8 cellular contexts compared by ENCODE assay signal in genomic region chr19:14496029-14496848, GRCh38. TPM values are rescaled to one million over a fixed set of nuclear protein-coding genes. Genes with fewer than 3 reads are reported as not detected.
A peak's percentile ranks its signal among the peaks of the same experiment; 100 is the strongest.
DNase-seq lines count a peak whose midpoint lies in the region; ATAC-seq, FAIRE-seq and TF ChIP-seq lines count a peak whose summit lies in the region.

TSS of gene GIPC1 (minus strand) at chr19:14496127. CDS start at chr19:14482976, 13,151 bp downstream.

- 19% methylated on average over 37 of the region's 71 CpGs; no CpG with 5 or more reads in 1 of the 2 experiments for WGBS in H1 (ENCODE audit: extremely low coverage in 1 of 2, insufficient coverage in 1 of 2, insufficient read length in 1 of 2, insufficient replicate concordance in 2 of 2, low coverage in 1 of 2, low lambda C conversion rate in 2 of 2, missing lambda C conversion rate in 1 of 2), 2 experiments

- no peak within 1 kb of the TSS; the same call in 1 of the 2 replicates for H2BK5ac ChIP-seq in H1 (ENCODE audit: low read depth, low read length)

- H3K79me2 ChIP-seq in H1 (ENCODE audit: control insufficient read depth in 1 of 2, insufficient read depth in 2 of 2, low read length in 2 of 2) = peaks cover 0 to 11% of the 10 kb centered on the region in 2 experiments; a peak in 2 of 4 replicates

- H3K9me3 ChIP-seq in H1 (ENCODE audit: insufficient read depth in 2 of 2, low read depth in 1 of 2, low read length in 1 of 2) = no peaks in the 10 kb centered on the region

- no peaks in the 10 kb centered on the region for H3K27me3 ChIP-seq in H1 (replicated peaks in 1 of 4; ENCODE audit: control insufficient read depth in 3 of 4, extremely low read depth in 1 of 4, insufficient read depth in 3 of 4, low read length in 3 of 4)

- peak within 1 kb of the TSS; percentile 78 for H3K4me3 Mint-ChIP-seq in activated CD8-positive, alpha-beta memory T cell treated with anti-CD3 and anti-CD28 coated beads, Interleukin-2, amount 10 ng/mL, durations not matched to agents 7 days and 5 days

- H3K9ac ChIP-seq in H1 (replicated peaks in 1 of 4; ENCODE audit: extremely low read depth in 1 of 4, low read depth in 3 of 4, low read length in 3 of 4) = peak within 1 kb of the TSS; percentile 22 to 46 (median 38); a peak in 5 of 7 replicates

- peaks cover 7% of the 10 kb centered on the region; the same call in 1 of the 2 replicates for H3K23me2 ChIP-seq in H1 (ENCODE audit: low read depth, low read length)

- no peaks in the 10 kb centered on the region for H3K9me3 Mint-ChIP-seq in activated CD8-positive, alpha-beta memory T cell treated with anti-CD3 and anti-CD28 coated beads, Interleukin-2, amount 10 ng/mL, durations not matched to agents 7 days and 5 days (ENCODE audit: low read depth)

- peak within 1 kb of the TSS; percentile 42 for H4K91ac ChIP-seq in H1 (replicated peaks; ENCODE audit: insufficient read length, low read length)

- H3K4ac ChIP-seq in H1 (replicated peaks; ENCODE audit: insufficient read length, low read depth, low read length) = no peak within 1 kb of the TSS

- peak within 1 kb of the TSS; percentile 1; the same call in 1 of the 2 replicates for H2AK5ac ChIP-seq in H1 (ENCODE audit: low read depth, low read length)

- no peak within 1 kb of the TSS for H3K14ac ChIP-seq in H1 (ENCODE audit: insufficient read length)

- H3K23ac ChIP-seq in H1 (ENCODE audit: insufficient read length) = no peak within 1 kb of the TSS

- peaks cover 2% of the 10 kb centered on the region for H3K36me3 Mint-ChIP-seq in activated CD8-positive, alpha-beta memory T cell treated with anti-CD3 and anti-CD28 coated beads, Interleukin-2, amount 10 ng/mL, durations not matched to agents 7 days and 5 days

- H2BK120ac ChIP-seq in H1 (replicated peaks; ENCODE audit: low read depth, low read length) = peak within 1 kb of the TSS; percentile 34

- H2BK15ac ChIP-seq in H1 (ENCODE audit: low read length) = peak within 1 kb of the TSS; percentile 85; the same call in 1 of the 2 replicates

- TF ChIP-seq POLR2A in H1 (IDR thresholded peaks at IDR 0.05; ENCODE audit: control extremely low read depth in 1 of 2, low read depth in 2 of 2, low read length in 2 of 2) = no peak

- DNase-seq in HTR-8/SVneo (ENCODE audit: insufficient read length, low spot score) (peak; percentile 99), NOMO-1 treated with dmso at 0.1 percent for 144 hours (lab: John Stamatoyannopoulos, UW; ENCODE audit: unreplicated experiment) (peak; percentile 90), H1 (ENCODE audit: low read depth in 1 of 2, low spot score in 2 of 2) (peak; percentile 95 to 97), lung microvascular endothelial cell (ENCODE audit: low read depth in 2 of 2) (peak; percentile 100)
- DNase-seq in activated CD8-positive, alpha-beta memory T cell treated with anti-CD3 and anti-CD28 coated beads, Interleukin-2, amount 10 ng/mL, durations not matched to agents 7 days and 5 days = peak; percentile 83
- DNase-seq in stimulated activated CD4-positive, alpha-beta T cell treated with anti-CD3 and anti-CD28 coated beads, TNF-alpha, amount 100 ng/mL, for 24 hours (ENCODE audit: low read depth in 3 of 3) = peak; percentile 66 to 81 (median 70)

- H2BK12ac ChIP-seq in H1 (ENCODE audit: low read depth, low read length) = peak within 1 kb of the TSS; percentile 2

- H3K36me3 ChIP-seq in H1 (ENCODE audit: control insufficient read depth in 2 of 4, insufficient read depth in 4 of 4, low read length in 3 of 4) = no peaks in the 10 kb centered on the region; a peak in 2 of 8 replicates

- peak within 1 kb of the TSS; percentile 37; the same call in 1 of the 2 replicates for H3K27ac ChIP-seq in H1 (ENCODE audit: low read depth, low read length)

- no peak for TF ChIP-seq RAD21 in H1 (IDR thresholded peaks at IDR 0.05 in 1 of 2, conservative IDR thresholded peaks at IDR 0.05 in 1 of 2; ENCODE audit: low read depth in 2 of 2, low read length in 2 of 2)

- H4K8ac ChIP-seq in H1 (ENCODE audit: extremely low read depth, insufficient read depth, low read length) = peak within 1 kb of the TSS; percentile 29; the same call in 1 of the 2 replicates

- H4K5ac ChIP-seq in H1 (ENCODE audit: insufficient read length, low read depth, low read length) = peak within 1 kb of the TSS; percentile 19

- peak within 1 kb of the TSS; percentile 46 to 80 (median 69) for H3K4me3 ChIP-seq in H1 (ENCODE audit: extremely low read depth in 1 of 4, insufficient read depth in 2 of 4, low read depth in 3 of 4, low read length in 4 of 4)

- FAIRE-seq in A204.1 (lab: Jason Lieb, UNC) = peak; percentile 96
- FAIRE-seq in HTR-8/SVneo (lab: Jason Lieb, UNC) = peak; percentile 96
- FAIRE-seq in H1 (lab: Jason Lieb, UNC) = no peak

- H3K56ac ChIP-seq in H1 (replicated peaks; ENCODE audit: insufficient read length, low read depth, low read length) = peak within 1 kb of the TSS; percentile 24

- TF ChIP-seq EP300 in H1 (IDR thresholded peaks at IDR 0.05; ENCODE audit: borderline replicate concordance in 1 of 2, low read depth in 2 of 2, low read length in 2 of 2) = peak in 1 of 2 experiments; percentile 100; a peak in 2 of 3 replicates

- no peak within 1 kb of the TSS for H3K18ac ChIP-seq in H1 (ENCODE audit: extremely low read depth, low read length)

- no peak for TF ChIP-seq CTCF in H1 (IDR thresholded peaks at IDR 0.05; ENCODE audit: control extremely low read depth in 1 of 3, insufficient read depth in 1 of 3, low read depth in 1 of 3, low read length in 3 of 3)

- POLR2A ChIA-PET in H1 (lab: Charles Lee; ENCODE audit: partially characterized antibody) = interaction anchor here (0.9 to 6.0 kb wide), 11 partner anchors 8 to 60 kb away, joined by 3 to 45 read pairs (median 5); partner anchors contain the start of gene DNAJB1

- H3K27ac Mint-ChIP-seq in activated CD8-positive, alpha-beta memory T cell treated with anti-CD3 and anti-CD28 coated beads, Interleukin-2, amount 10 ng/mL, durations not matched to agents 7 days and 5 days = peak within 1 kb of the TSS; percentile 24

- no peak within 1 kb of the TSS for H2AFZ ChIP-seq in H1 (ENCODE audit: low read length)

- H3K79me1 ChIP-seq in H1 (ENCODE audit: low read depth, low read length) = peaks cover 3% of the 10 kb centered on the region

- peak; percentile 72 for ATAC-seq in GM18909 (IDR thresholded peaks at IDR 0.05; ENCODE audit: poor library complexity, unreplicated experiment)
- ATAC-seq in activated CD8-positive, alpha-beta memory T cell treated with anti-CD3 and anti-CD28 coated beads, Interleukin-2, amount 10 ng/mL, durations not matched to agents 7 days and 5 days = peak; percentile 96

- CTCF ChIA-PET in activated CD8-positive, alpha-beta memory T cell treated with anti-CD3 and anti-CD28 coated beads, Interleukin-2, amount 10 ng/mL, durations not matched to agents 7 days and 5 days (lab: Charles Lee) = interaction anchor here (0.6 to 4.3 kb wide), 11 partner anchors 8 to 359 kb away, joined by 3 to 29 read pairs (median 7); partner anchors contain the start of genes ASF1B and PTGER1
- CTCF ChIA-PET in H1 (lab: Charles Lee; ENCODE audit: partially characterized antibody) = interaction anchor here (0.6 to 3.8 kb wide), 9 partner anchors 8 to 463 kb away, joined by 3 to 24 read pairs (median 3); no protein-coding TSS in a partner anchor

- peak within 1 kb of the TSS; percentile 75 to 77 for H3K4me2 ChIP-seq in H1 (ENCODE audit: insufficient read depth in 1 of 2, low read depth in 2 of 2, low read length in 2 of 2)

- H2BK20ac ChIP-seq in H1 (ENCODE audit: low read length) = no peak within 1 kb of the TSS; the same call in 1 of the 2 replicates

- H3K4me1 ChIP-seq in H1 (replicated peaks in 1 of 4; ENCODE audit: control insufficient read depth in 3 of 4, insufficient read depth in 4 of 4, low read length in 3 of 4) = peaks cover 0 to 13% (median 6%) of the 10 kb centered on the region in 4 experiments; a peak in 5 of 7 replicates

- H3K27me3 Mint-ChIP-seq in activated CD8-positive, alpha-beta memory T cell treated with anti-CD3 and anti-CD28 coated beads, Interleukin-2, amount 10 ng/mL, durations not matched to agents 7 days and 5 days = peaks cover 7% of the 10 kb centered on the region

- H4K20me1 ChIP-seq in H1 (replicated peaks in 1 of 2; ENCODE audit: control insufficient read depth in 1 of 2, insufficient read depth in 2 of 2, low read length in 2 of 2) = peaks cover 0 to 10% of the 10 kb centered on the region in 2 experiments

- peaks cover 18% of the 10 kb centered on the region for H3K4me1 Mint-ChIP-seq in activated CD8-positive, alpha-beta memory T cell treated with anti-CD3 and anti-CD28 coated beads, Interleukin-2, amount 10 ng/mL, durations not matched to agents 7 days and 5 days

TF ChIP-seq in H1, 55 proteins besides CTCF, POLR2A, EP300 and RAD21 (continues in another document):
- TF ChIP-seq MAFK (IDR thresholded peaks at IDR 0.05; ENCODE audit: low read depth, low read length) (no peak), EGR1 (IDR thresholded peaks at IDR 0.05; ENCODE audit: borderline replicate concordance, low read depth, low read length) (no peak; the same call in 1 of the 2 replicates), CREB1 (IDR thresholded peaks at IDR 0.05) (peak; percentile 62), SP1 (IDR thresholded peaks at IDR 0.05; ENCODE audit: low read depth, low read length) (peak; percentile 85), BCL11A (IDR thresholded peaks at IDR 0.05; ENCODE audit: low read depth in 2 of 2, low read length in 2 of 2) (no peak)
- TF ChIP-seq, protein P1, sequence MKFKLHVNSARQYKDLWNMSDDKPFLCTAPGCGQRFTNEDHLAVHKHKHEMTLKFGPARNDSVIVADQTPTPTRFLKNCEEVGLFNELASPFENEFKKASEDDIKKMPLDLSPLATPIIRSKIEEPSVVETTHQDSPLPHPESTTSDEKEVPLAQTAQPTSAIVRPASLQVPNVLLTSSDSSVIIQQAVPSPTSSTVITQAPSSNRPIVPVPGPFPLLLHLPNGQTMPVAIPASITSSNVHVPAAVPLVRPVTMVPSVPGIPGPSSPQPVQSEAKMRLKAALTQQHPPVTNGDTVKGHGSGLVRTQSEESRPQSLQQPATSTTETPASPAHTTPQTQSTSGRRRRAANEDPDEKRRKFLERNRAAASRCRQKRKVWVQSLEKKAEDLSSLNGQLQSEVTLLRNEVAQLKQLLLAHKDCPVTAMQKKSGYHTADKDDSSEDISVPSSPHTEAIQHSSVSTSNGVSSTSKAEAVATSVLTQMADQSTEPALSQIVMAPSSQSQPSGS (IDR thresholded peaks at IDR 0.05; ENCODE audit: low read length) = no peak

RNA-seq across cellular contexts. Expression of gene GIPC1, which starts in this region (rescaled TPM):
- total RNA-seq in activated CD8-positive, alpha-beta memory T cell treated with anti-CD3 and anti-CD28 coated beads, Interleukin-2, amount 10 ng/mL, durations not matched to agents 7 days and 5 days = 10 to 100 TPM; 26.2 to 30.8 TPM
- total RNA-seq in H1 (2021; fragmentation: NEBNext Ultra II Directional; extraction: Animal tissue kit (Norgen Biotek cat#: 25700)) = 65.6 and 68.3 TPM in 2 replicates
- polyA plus RNA-seq in H1 (2011; rRNA removed) = 72.0 and 100 TPM in 2 replicates
- 73.9 TPM for polyA plus RNA-seq in H1 (2011; cell fraction: cytosol; rRNA removed)
- 71.2 TPM for polyA plus RNA-seq in H1 (2011; cell fraction: nucleus; rRNA removed)
- polyA plus RNA-seq in H1 (2012, experiment 1 of 2) = 54.1 to 70.0 TPM (median 66.3 TPM) in 4 replicates
- 58.6 TPM for polyA plus RNA-seq in H1 (2012, experiment 2 of 2)
- 52.3 TPM for polyA plus RNA-seq in H1 (2013, experiment 1 of 2)
- 54.4 TPM for polyA plus RNA-seq in H1 (2013, experiment 2 of 2)
- 17.8 and 21.8 TPM in 2 replicates for polyA minus RNA-seq in H1 (2011; rRNA and poly(A)+ RNA removed)
- 52.3 TPM for polyA minus RNA-seq in H1 (2011; cell fraction: cytosol; rRNA and poly(A)+ RNA removed)
- polyA minus RNA-seq in H1 (2011; cell fraction: nucleus; rRNA and poly(A)+ RNA removed) = 27.4 TPM
- 91.1 and 123 TPM in 2 replicates for total RNA-seq in lung microvascular endothelial cell

Comparison
In these comparisons a context has a peak if more than half of its experiments do, and no peak if none do; other contexts are left out.
1. Peak in every context shown above with its lines: DNase-seq, ATAC-seq, H3K4me3 ChIP-seq and H3K27ac ChIP-seq.